In genomic region chr9:16728128-16728505, GRCh38 we compare ENCODE assay signal across 11 cellular contexts.
A peak's percentile ranks its signal among the peaks of the same experiment; 100 is the strongest.
DNase-seq lines count a peak whose midpoint lies in the region; TF ChIP-seq lines count a peak whose summit lies in the region.
"Had no signal": no experiment of that assay in that cellular context is flagged by ENCODE, and none has a peak within 500 bp of the region (broad histone marks: within the 10 kb centered on the region; RNA-seq: fewer than 3 reads in every experiment).

No MANE protein-coding gene starts in this region.

- intact Hi-C loops in MCF 10A (cut with micrococcal nuclease) (loop anchor here (5.0 to 10.0 kb wide), 2 partner anchors 536 to 853 kb away; no protein-coding TSS in a partner anchor), mammary epithelial cell (cut with micrococcal nuclease) (loop anchor here (5.0 to 10.0 kb wide), 4 partner anchors 133 to 693 kb away; no protein-coding TSS in a partner anchor)

- no peak overlapping the region for H2BK15ac ChIP-seq in mesenchymal stem cell (ENCODE audit: low read depth, poor library complexity, severe bottlenecking)
- no peak overlapping the region for H2BK15ac ChIP-seq in mesendoderm (replicated peaks; ENCODE audit: low read depth)

- H3K36me3 Mint-ChIP-seq in MCF 10A (ENCODE audit: insufficient read depth, unreplicated experiment), result no peaks in the 10 kb centered on the region
- H3K36me3 Mint-ChIP-seq: IgD-negative memory B cell had no signal

- WGBS in mammary epithelial cell (ENCODE audit: low coverage, missing lambda C conversion rate), result 100% methylated on average over 3 of the region's 4 CpGs
- 69% methylated on average over 3 of the region's 4 CpGs for WGBS in mesenchymal stem cell
- 71% methylated on average over 4 of the region's 4 CpGs for WGBS in urinary bladder
- WGBS in mesendoderm (ENCODE audit: extremely low coverage, insufficient coverage, low lambda C conversion rate), result no CpG with 5 or more reads among the region's 4 CpGs

- in situ Hi-C loops in mammary epithelial cell (cut with MboI; ENCODE audit: low sequenced_read_pairs in 2 of 2) (no loop called here), brain microvascular endothelial cell (cut with HindIII; ENCODE audit: low pct_ligation_motif_present, low sequenced_read_pairs) (no loop called here)

- H3K79me2 ChIP-seq in mammary epithelial cell (ENCODE audit: insufficient read depth, low read length) (no peaks in the 10 kb centered on the region), mesendoderm (ENCODE audit: control insufficient read depth, insufficient read depth, low read length) (no peaks in the 10 kb centered on the region)

- no peak overlapping the region for H3K27ac ChIP-seq in mammary epithelial cell (ENCODE audit: insufficient read depth, low read depth, low read length)
- H3K27ac ChIP-seq in brain microvascular endothelial cell, result peak overlapping the region; percentile 94
- peak overlapping the region; percentile 97 for H3K27ac ChIP-seq in mesenchymal stem cell (ENCODE audit: low read length, poor library complexity, severe bottlenecking)
- H3K27ac ChIP-seq in urinary bladder (ENCODE audit: low read depth), result no peak overlapping the region
- H3K27ac ChIP-seq in mesendoderm (ENCODE audit: low read depth, low read length), result no peak overlapping the region

- H3K4me3 ChIP-seq in mammary epithelial cell (replicated peaks in 1 of 3; ENCODE audit: insufficient read depth in 1 of 3, low read depth in 2 of 3, low read length in 3 of 3) (no peak overlapping the region), brain microvascular endothelial cell (ENCODE audit: low read depth, low read length) (peak overlapping the region; percentile 72), mesenchymal stem cell (ENCODE audit: insufficient read depth in 1 of 2, low read depth in 1 of 2, low read length in 2 of 2) (peak overlapping the region in 1 of 2 experiments; percentile 81), urinary bladder (ENCODE audit: low read depth, low read length) (peak overlapping the region; percentile 56), mesendoderm (ENCODE audit: low read length) (no peak overlapping the region)

- H2BK5ac ChIP-seq in mesenchymal stem cell (ENCODE audit: low read depth, low read length, poor library complexity, severe bottlenecking) (no peak overlapping the region), mesendoderm (ENCODE audit: low read length) (no peak overlapping the region)

- DNase-seq in MCF 10A (ENCODE audit: unreplicated experiment) (no peak), mammary epithelial cell (no peak), brain microvascular endothelial cell (no peak), mesenchymal stem cell (peak; percentile 25), mesendoderm (no peak), NOMO-1 treated with dmso at 0.1 percent for 144 hours (lab: John Stamatoyannopoulos, UW; ENCODE audit: unreplicated experiment) (no peak)
- DNase-seq in stimulated activated CD4-positive, alpha-beta T cell treated with anti-CD3 and anti-CD28 coated beads, Interleukin-2, amount 100 ng/mL, for 24 hours, result no peak
- DNase-seq: stimulated activated CD4-positive, alpha-beta T cell treated with anti-CD3 and anti-CD28 coated beads, Interleukin-4, amount 100 ng/mL, for 1 hour had no signal

- H4K91ac ChIP-seq in mesenchymal stem cell (ENCODE audit: low read length), result no peak overlapping the region

- H2AK5ac ChIP-seq in mesenchymal stem cell (ENCODE audit: low read length, severe bottlenecking) (no peak overlapping the region), mesendoderm (ENCODE audit: low read length) (no peak overlapping the region)

- peak overlapping the region in 1 of 2 experiments; percentile 57 for H2BK12ac ChIP-seq in mesenchymal stem cell (ENCODE audit: low read length in 2 of 2)

- peak overlapping the region; percentile 78 for H3K4me3 Mint-ChIP-seq in MCF 10A (ENCODE audit: unreplicated experiment)
- H3K4me3 Mint-ChIP-seq: dendritic cell treated with granulocyte-macrophage colony-stimulating factor and Interleukin-4, amounts not matched to agents 40 ng/mL and 50 ng/mL, for 4 days; IgD-negative memory B cell had no signal

- no peaks in the 10 kb centered on the region for H4K20me1 ChIP-seq in mammary epithelial cell (ENCODE audit: insufficient read depth, low read length)

- H3K4ac ChIP-seq in mesenchymal stem cell (ENCODE audit: low read depth in 1 of 2, low read length in 2 of 2), result peak overlapping the region in 1 of 2 experiments; percentile 4
- H3K4ac ChIP-seq in mesendoderm (ENCODE audit: low read depth, low read length), result no peak overlapping the region

- H3K9me3 ChIP-seq in mammary epithelial cell (replicated peaks; ENCODE audit: insufficient read depth, low read length), result no peaks in the 10 kb centered on the region
- no peaks in the 10 kb centered on the region for H3K9me3 ChIP-seq in mesenchymal stem cell (ENCODE audit: control insufficient read depth, low read length)

- H2AFZ ChIP-seq in mammary epithelial cell (ENCODE audit: low read depth, low read length) (no peak overlapping the region), mesenchymal stem cell (ENCODE audit: low read depth, low read length) (no peak overlapping the region)

- H3K9ac ChIP-seq in mammary epithelial cell (ENCODE audit: insufficient read depth, low read length) (no peak overlapping the region), mesenchymal stem cell (ENCODE audit: low read length) (peak overlapping the region; percentile 96), mesendoderm (ENCODE audit: low read length) (no peak overlapping the region)

- H3K4me1 Mint-ChIP-seq in MCF 10A (ENCODE audit: insufficient read depth, unreplicated experiment), result peaks cover 5% of the 10 kb centered on the region
- H3K4me1 Mint-ChIP-seq: IgD-negative memory B cell had no signal

- CTCF ChIA-PET in MCF 10A (lab: Yijun Ruan, JAX) (interaction anchor here (0.6 to 0.7 kb wide), 3 partner anchors 81 to 536 kb away, joined by 3 read pairs; no protein-coding TSS in a partner anchor), mammary epithelial cell (lab: Charles Lee; ENCODE audit: low non-redundant PET) (no interaction called here)

- H3K9me3 Mint-ChIP-seq in MCF 10A (ENCODE audit: unreplicated experiment), result no peaks in the 10 kb centered on the region
- H3K9me3 Mint-ChIP-seq: dendritic cell treated with granulocyte-macrophage colony-stimulating factor and Interleukin-4, amounts not matched to agents 40 ng/mL and 50 ng/mL, for 4 days; IgD-negative memory B cell had no signal

- H3K27me3 ChIP-seq in mammary epithelial cell (ENCODE audit: insufficient read depth, low read length) (peaks cover 9% of the 10 kb centered on the region), brain microvascular endothelial cell (replicated peaks) (no peaks in the 10 kb centered on the region), mesenchymal stem cell (ENCODE audit: control insufficient read depth in 1 of 2, insufficient read depth in 1 of 2, low read length in 2 of 2) (no peaks in the 10 kb centered on the region), mesendoderm (ENCODE audit: insufficient read depth, low read length, poor library complexity) (no peaks in the 10 kb centered on the region)

- H2BK120ac ChIP-seq in mesenchymal stem cell (ENCODE audit: low read depth, low read length) (no peak overlapping the region), mesendoderm (ENCODE audit: low read depth, low read length) (no peak overlapping the region)

- H3K36me3 ChIP-seq in mammary epithelial cell (ENCODE audit: insufficient read depth, low read length), result no peaks in the 10 kb centered on the region
- no peaks in the 10 kb centered on the region for H3K36me3 ChIP-seq in brain microvascular endothelial cell (replicated peaks)
- H3K36me3 ChIP-seq in mesenchymal stem cell (ENCODE audit: control insufficient read depth in 1 of 2, insufficient read depth in 2 of 2, low read depth in 1 of 2, low read length in 2 of 2), result peaks cover 0 to 22% of the 10 kb centered on the region in 2 experiments
- H3K36me3 ChIP-seq in urinary bladder (ENCODE audit: insufficient read depth), result no peaks in the 10 kb centered on the region
- no peaks in the 10 kb centered on the region for H3K36me3 ChIP-seq in mesendoderm (ENCODE audit: control insufficient read depth, insufficient read depth, low read length)

- TF ChIP-seq CTCF in MCF 10A (IDR thresholded peaks at IDR 0.05; ENCODE audit: unreplicated experiment) (no peak), mammary epithelial cell (conservative IDR thresholded peaks at IDR 0.05 in 1 of 2, IDR thresholded peaks at IDR 0.05 in 1 of 2; ENCODE audit: extremely low read depth in 1 of 2, insufficient read depth in 1 of 2, low read depth in 1 of 2, low read length in 2 of 2) (no peak), brain microvascular endothelial cell (IDR thresholded peaks at IDR 0.05; ENCODE audit: low read depth, low read length, missing control alignments) (no peak)

- H3K27me3 Mint-ChIP-seq in MCF 10A (ENCODE audit: insufficient read depth, unreplicated experiment), result peaks cover 19% of the 10 kb centered on the region

- POLR2A ChIA-PET in MCF 10A (lab: Yijun Ruan, JAX), result no interaction called here

- H3K4me2 ChIP-seq in mammary epithelial cell (ENCODE audit: insufficient read depth, low read depth, low read length) (no peak overlapping the region), mesenchymal stem cell (ENCODE audit: low read length, poor library complexity, severe bottlenecking) (peak overlapping the region; percentile 86), mesendoderm (ENCODE audit: low read length) (no peak overlapping the region)

- H3K79me1 ChIP-seq in mesenchymal stem cell (replicated peaks; ENCODE audit: low read length, poor library complexity, severe bottlenecking) (peaks cover 4% of the 10 kb centered on the region), mesendoderm (ENCODE audit: low read length) (no peaks in the 10 kb centered on the region)

- H3K27ac Mint-ChIP-seq in MCF 10A (ENCODE audit: low read depth, unreplicated experiment), result no peak overlapping the region
- H3K27ac Mint-ChIP-seq: dendritic cell treated with granulocyte-macrophage colony-stimulating factor and Interleukin-4, amounts not matched to agents 40 ng/mL and 50 ng/mL, for 4 days; IgD-negative memory B cell had no signal

- H4K8ac ChIP-seq in mesenchymal stem cell (ENCODE audit: low read length) (no peak overlapping the region), mesendoderm (ENCODE audit: low read depth, low read length) (no peak overlapping the region)

- H3K23ac ChIP-seq in mesenchymal stem cell (ENCODE audit: low read length in 2 of 2) (no peak overlapping the region), mesendoderm (ENCODE audit: low read length) (no peak overlapping the region)

- no peak overlapping the region for H4K5ac ChIP-seq in mesendoderm (ENCODE audit: low read length)

- dilution Hi-C loops in mammary epithelial cell (cut with HindIII; ENCODE audit: low sequenced_read_pairs), result no loop called here

- H3K18ac ChIP-seq in mesenchymal stem cell (ENCODE audit: low read depth in 1 of 2, low read length in 2 of 2) (peak overlapping the region in 1 of 2 experiments; percentile 46), mesendoderm (ENCODE audit: low read length) (no peak overlapping the region)

- H3K56ac ChIP-seq in mesendoderm (ENCODE audit: low read length), result no peak overlapping the region

- H3K4me1 ChIP-seq in mammary epithelial cell (ENCODE audit: insufficient read depth, low read length) (peaks cover 9% of the 10 kb centered on the region), mesenchymal stem cell (ENCODE audit: control insufficient read depth, insufficient read depth, low read depth, low read length) (peaks cover 8% of the 10 kb centered on the region), urinary bladder (ENCODE audit: insufficient read depth) (no peaks in the 10 kb centered on the region), mesendoderm (ENCODE audit: control insufficient read depth, low read depth, low read length) (peaks cover 8% of the 10 kb centered on the region)

- peak overlapping the region in 1 of 2 experiments; percentile 83 for H3K14ac ChIP-seq in mesenchymal stem cell (ENCODE audit: low read length in 2 of 2)

- BruUV-seq in MCF 10A (replicated peaks; lab: Mats Ljungman, UMichigan), result no TSS peak
- BruUV-seq in mammary epithelial cell (replicated peaks; lab: Mats Ljungman, UMichigan), result no TSS peak

Comparison
In these comparisons a context has a peak if more than half of its experiments do, and no peak if none do; other contexts are left out.
1. H3K27ac ChIP-seq: peak in brain microvascular endothelial cell (single experiment) and mesenchymal stem cell (single experiment); none in mammary epithelial cell (single experiment), urinary bladder (single experiment) and mesendoderm (single experiment).
2. H3K4me3 ChIP-seq: peak in brain microvascular endothelial cell (single experiment) and urinary bladder (single experiment); none in mammary epithelial cell (0 of 3) and mesendoderm (single experiment).